In the genomic region with DNA sequence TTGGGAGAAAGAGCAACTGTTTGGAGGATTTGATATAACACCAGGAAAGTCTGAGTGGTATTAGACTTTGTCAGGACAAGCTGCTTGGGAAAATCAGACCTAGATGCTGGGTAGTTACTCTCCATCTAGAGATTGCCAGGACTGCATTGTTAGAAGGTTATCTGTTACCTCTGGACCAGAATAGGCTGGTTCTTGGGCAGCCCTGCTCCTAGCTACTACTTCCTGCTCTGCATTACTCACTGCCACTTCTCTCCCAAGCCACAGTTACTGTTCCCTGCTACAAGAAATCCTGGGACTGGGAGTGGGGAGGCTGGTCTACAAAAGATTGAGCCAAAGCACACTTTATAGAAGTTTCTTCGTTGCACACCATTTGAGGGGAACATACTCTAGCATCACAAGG, we compare ENCODE assay signal across 29 cellular contexts.
"Had no signal": no experiment of that assay in that cellular context is flagged by ENCODE, and none has a peak within 500 bp of the region (broad histone marks: within the 10 kb centered on the region; RNA-seq: fewer than 3 reads in every experiment).

No MANE protein-coding gene starts in this region.

- H3K36me3 ChIP-seq: brain microvascular endothelial cell, esophagus muscularis mucosa, heart right ventricle, lower lobe of right lung, ovary, right lobe of liver, vagina had no signal

- H3K4me1 ChIP-seq: esophagus muscularis mucosa, heart right ventricle, lower lobe of right lung, right lobe of liver, testis, vagina had no signal

- H3K9me3 ChIP-seq: esophagus muscularis mucosa, heart right ventricle, lower lobe of right lung, ovary, right lobe of liver, testis, vagina had no signal

- H3K27ac ChIP-seq: brain microvascular endothelial cell, esophagus muscularis mucosa, heart right ventricle, lower lobe of right lung, ovary, right lobe of liver, testis, vagina had no signal

- ATAC-seq: activated T-cell treated with anti-CD3 and anti-CD28 coated beads, Interleukin-2, amount 50 U/mL, for 4 hours; activated T-helper 17 cell treated with anti-CD3 and anti-CD28 coated beads, Interleukin-2, amount 50 U/mL, for 72 hours; left lobe of liver; lower lobe of right lung; right lobe of liver; stimulated activated naive CD8-positive, alpha-beta T cell treated with anti-CD3 and anti-CD28 coated beads, Interleukin-15, Interleukin-2, amounts not matched to agents 100 U/mL and 50 U/mL, for 24 hours had no signal

- H3K4me3 ChIP-seq: esophagus muscularis mucosa, heart right ventricle, lower lobe of right lung, ovary, right lobe of liver, testis, vagina had no signal

- DNase-seq: activated CD4-positive, alpha-beta memory T cell treated with anti-CD3 and anti-CD28 coated beads, Interleukin-2, amount 10 ng/mL, durations not matched to agents 7 days and 5 days; activated CD4-positive, alpha-beta T cell treated with anti-CD3 and anti-CD28 coated beads for 1 hour; activated CD4-positive, alpha-beta T cell treated with anti-CD3 and anti-CD28 coated beads, Interleukin-2, amount 10 ng/mL, durations not matched to agents 7 days and 5 days; activated CD8-positive, alpha-beta memory T cell treated with anti-CD3 and anti-CD28 coated beads, Interleukin-2, amount 50 U/mL, for 48 hours; activated gamma-delta T cell treated with Interleukin-2 at 50 U/mL for 16 hours; activated naive CD4-positive, alpha-beta T cell treated with anti-CD3 and anti-CD28 coated beads, Interleukin-2, amount 50 U/mL, for 16 hours; activated T-cell treated with anti-CD3 and anti-CD28 coated beads, Interleukin-2, amount 50 U/mL, for 4 hours; amniotic stem cell; brain microvascular endothelial cell; caudate nucleus; cortex of kidney; endodermal cell; foreskin melanocyte; heart right ventricle; kidney glomerular epithelial cell; lower lobe of right lung; naive B cell; nephron progenitor cell; ovary; right lobe of liver; stimulated activated CD4-positive, alpha-beta T cell treated with anti-CD3 and anti-CD28 coated beads, Interleukin-2, amount 100 ng/mL, for 48 hours; stimulated activated naive CD8-positive, alpha-beta T cell treated with anti-CD3 and anti-CD28 coated beads, Interleukin-15, Interleukin-2, amounts not matched to agents 100 U/mL and 50 U/mL, for 24 hours; T-helper 2 cell; testis had no signal

- H3K27me3 ChIP-seq: brain microvascular endothelial cell, esophagus muscularis mucosa, heart right ventricle, ovary, right lobe of liver, testis, vagina had no signal

- FAIRE-seq: astrocyte had no signal
